ENCODE assay signal across 21 cellular contexts in the genomic region with DNA sequence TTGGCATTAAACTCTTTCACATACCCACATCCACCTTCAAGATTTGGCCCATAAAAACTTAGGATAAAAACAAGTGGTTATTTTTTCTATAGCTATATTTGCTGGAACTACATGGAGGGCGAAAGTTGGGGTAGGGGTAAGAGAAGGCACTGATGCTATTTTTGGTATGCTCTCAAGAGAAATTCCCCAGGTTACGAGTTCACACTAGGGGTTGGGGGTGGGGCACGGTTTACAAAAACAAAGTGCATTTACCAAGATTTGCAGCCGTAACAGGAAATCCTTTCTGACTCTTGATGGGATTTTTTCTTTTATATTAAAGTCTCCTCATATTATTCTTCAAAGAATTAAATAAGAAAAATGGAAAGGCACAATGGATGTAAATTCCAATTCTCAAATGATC.
"Had no signal": no experiment of that assay in that cellular context is flagged by ENCODE, and none has a peak within 500 bp of the region (broad histone marks: within the 10 kb centered on the region; RNA-seq: fewer than 3 reads in every experiment).

No MANE protein-coding gene starts in this region.

- H3K4me3 Mint-ChIP-seq: activated CD8-positive, alpha-beta T cell treated with anti-CD3 and anti-CD28 coated beads for 36 hours; activated naive CD8-positive, alpha-beta T cell treated with anti-CD3 and anti-CD28 coated beads for 36 hours; activated T-cell treated with anti-CD3 and anti-CD28 coated beads, Interleukin-2, amount 50 U/mL, for 72 hours had no signal

- H3K27ac ChIP-seq: brain microvascular endothelial cell, cardiac muscle cell, KMS-11, SJSA1 had no signal

- ATAC-seq: activated CD8-positive, alpha-beta T cell treated with anti-CD3 and anti-CD28 coated beads for 36 hours; activated T-cell treated with anti-CD3 and anti-CD28 coated beads, Interleukin-2, amount 50 U/mL, for 72 hours; PC-3; SK-N-SH treated with all-trans-retinoic acid at 6 μM for 48 hours had no signal

- H3K4me2 ChIP-seq: KMS-11 had no signal

- H3K9ac ChIP-seq: KMS-11 had no signal

- H3K27me3 ChIP-seq: brain microvascular endothelial cell, cardiac muscle cell, MG63, SJSA1 had no signal

- H3K36me3 ChIP-seq: brain microvascular endothelial cell, cardiac muscle cell, MG63, SJSA1 had no signal

- DNase-seq: activated CD4-positive, CD25-positive, alpha-beta regulatory T cell; activated CD8-positive, alpha-beta memory T cell treated with anti-CD3 and anti-CD28 coated beads, Interleukin-2, amount 50 U/mL, for 4 hours; activated CD8-positive, alpha-beta T cell treated with anti-CD3 and anti-CD28 coated beads for 36 hours; activated naive CD8-positive, alpha-beta T cell treated with anti-CD3 and anti-CD28 coated beads for 36 hours; activated T-cell treated with anti-CD3 and anti-CD28 coated beads, Interleukin-2, amount 50 U/mL, for 72 hours; brain microvascular endothelial cell; MG63; MV-4-11; NCI-H1092 treated with DMSO at 0.1 percent for 48 hours; NCI-H1417 treated with DMSO at 0.1 percent for 48 hours; NCI-H1694 treated with DMSO at 0.1 percent for 48 hours; NCI-H2029 treated with DMSO at 0.1 percent for 48 hours; NCI-H510A treated with DMSO at 0.1 percent for 48 hours; PC-3; SHP77; T-helper 2 cell; T1000 had no signal

- H3K9me3 ChIP-seq: MG63, SJSA1 had no signal

- H3K27ac Mint-ChIP-seq: activated CD8-positive, alpha-beta T cell treated with anti-CD3 and anti-CD28 coated beads for 36 hours; activated naive CD8-positive, alpha-beta T cell treated with anti-CD3 and anti-CD28 coated beads for 36 hours; activated T-cell treated with anti-CD3 and anti-CD28 coated beads, Interleukin-2, amount 50 U/mL, for 72 hours had no signal

- H3K4me3 ChIP-seq: cardiac muscle cell, MG63, SJSA1 had no signal
